In the genomic region with DNA sequence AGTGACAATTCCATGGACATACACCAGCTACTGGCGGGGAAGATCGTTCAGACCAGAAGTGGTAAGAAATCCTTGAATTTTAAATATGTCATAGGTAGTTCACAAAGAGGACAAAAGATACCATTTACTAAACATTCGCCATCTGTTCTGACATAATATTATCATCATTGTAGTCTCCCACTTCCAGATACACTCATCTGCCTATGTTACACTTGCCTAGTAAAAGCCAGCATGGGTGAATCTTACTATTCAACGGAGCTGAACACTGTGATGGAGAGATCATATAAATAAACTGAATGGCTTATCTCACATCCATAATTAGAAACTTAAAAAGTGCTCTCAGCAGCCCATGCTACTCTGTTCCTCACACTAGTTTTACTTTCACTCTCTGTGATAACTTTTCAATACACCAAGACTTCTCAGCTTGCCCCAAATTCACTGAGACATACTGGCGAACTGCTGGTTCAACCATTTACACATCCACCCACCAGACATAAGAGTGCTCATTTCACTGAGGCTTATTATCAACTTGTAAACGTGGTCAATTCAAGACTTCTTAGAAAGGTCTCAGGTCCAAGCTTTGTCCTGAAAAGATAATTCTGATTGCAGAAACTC, we compare ENCODE assay signal across 8 cellular contexts. TPM values are rescaled to one million over a fixed set of nuclear protein-coding genes. Genes with fewer than 3 reads are reported as not detected.
DNase-seq lines count a peak whose midpoint lies in the region; ATAC-seq and TF ChIP-seq lines count a peak whose summit lies in the region.

No MANE protein-coding gene starts in this region.

- H3K4me3 ChIP-seq in CD8-positive, alpha-beta T cell (ENCODE audit: low read depth, low read length): peak overlapping the region; percentile 97
- H3K4me3 ChIP-seq in skin epidermis: peak overlapping the region; percentile 67 to 98 (median 88)

- H3K4me1 Mint-ChIP-seq in CD8-positive, alpha-beta T cell (ENCODE audit: low read depth): peaks cover 42% of the 10 kb centered on the region
- peaks cover 51% of the 10 kb centered on the region for H3K4me1 Mint-ChIP-seq in activated B cell treated with CpG ODN at 0.5 μM for 24 hours

- peaks cover 38% of the 10 kb centered on the region for H3K4me1 ChIP-seq in CD8-positive, alpha-beta T cell (ENCODE audit: insufficient read depth, low read length)

- peaks cover 28% of the 10 kb centered on the region for H3K36me3 Mint-ChIP-seq in CD8-positive, alpha-beta T cell
- H3K36me3 Mint-ChIP-seq in activated B cell treated with CpG ODN at 0.5 μM for 24 hours (ENCODE audit: low read depth): peaks cover 26% of the 10 kb centered on the region

- POLR2A ChIA-PET in CD8-positive, alpha-beta T cell (lab: Charles Lee): interaction anchor here (0.7 to 2.2 kb wide), 9 partner anchors 9 to 297 kb away, joined by 3 to 12 read pairs (median 7); a partner anchor contains a TSS
- POLR2A ChIA-PET in activated B cell treated with CpG ODN at 0.5 μM for 24 hours (lab: Charles Lee): interaction anchor here (0.6 to 2.3 kb wide), 18 partner anchors 9 to 1986 kb away, joined by 3 to 14 read pairs (median 5); a partner anchor contains a TSS

- intact Hi-C loops in CD8-positive, alpha-beta T cell (cut with DNase I, micrococcal nuclease): loop anchor here (1.0 to 10.0 kb wide), 14 partner anchors 32 to 1591 kb away; a partner anchor contains a TSS
- intact Hi-C loops in activated B cell treated with CpG ODN at 0.5 μM for 24 hours (cut with micrococcal nuclease): loop anchor here (1.0 to 10.0 kb wide), 13 partner anchors 50 to 2000 kb away; a partner anchor contains a TSS
- intact Hi-C loops in left cardiac atrium (cut with DNase I): no loop called here

- H3K27ac ChIP-seq in CD8-positive, alpha-beta T cell (ENCODE audit: low read depth, low read length): peak overlapping the region; percentile 100
- H3K27ac ChIP-seq in skin epidermis: peak overlapping the region in 20 of 21 experiments; percentile 64 to 100 (median 98)

- CTCF ChIA-PET in CD8-positive, alpha-beta T cell (lab: Charles Lee): interaction anchor here (0.7 to 3.1 kb wide), 19 partner anchors 8 to 257 kb away, joined by 3 to 24 read pairs (median 6); a partner anchor contains a TSS
- CTCF ChIA-PET in activated B cell treated with CpG ODN at 0.5 μM for 24 hours (lab: Charles Lee): interaction anchor here (0.6 to 2.4 kb wide), 16 partner anchors 11 to 316 kb away, joined by 3 to 14 read pairs (median 4); a partner anchor contains a TSS

- ATAC-seq in CD8-positive, alpha-beta T cell: peak; percentile 48
- ATAC-seq in GM19452 (IDR thresholded peaks at IDR 0.05; ENCODE audit: unreplicated experiment): peak; percentile 64
- peak; percentile 64 for ATAC-seq in HG03432 (IDR thresholded peaks at IDR 0.05; ENCODE audit: unreplicated experiment)
- ATAC-seq in activated B cell treated with CpG ODN at 0.5 μM for 24 hours (ENCODE audit: low read depth): peak; percentile 51
- peak; percentile 48 to 50 for ATAC-seq in left cardiac atrium

- DNase-seq in CD8-positive, alpha-beta T cell: no peak
- DNase-seq in activated B cell treated with CpG ODN at 0.5 μM for 24 hours (no peak), left cardiac atrium (no peak), NCI-H2196 (lab: John Stamatoyannopoulos, UW; ENCODE audit: unreplicated experiment) (no peak)
- DNase-seq in activated effector memory CD4-positive, alpha-beta T cell treated with Interleukin-2 at 50 U/mL for 16 hours: no peak

- no peaks in the 10 kb centered on the region for H3K27me3 Mint-ChIP-seq in CD8-positive, alpha-beta T cell (ENCODE audit: low read depth)
- no peaks in the 10 kb centered on the region for H3K27me3 Mint-ChIP-seq in activated B cell treated with CpG ODN at 0.5 μM for 24 hours

- peak overlapping the region; percentile 95 for H3K27ac Mint-ChIP-seq in CD8-positive, alpha-beta T cell
- peak overlapping the region; percentile 94 for H3K27ac Mint-ChIP-seq in activated B cell treated with CpG ODN at 0.5 μM for 24 hours

- no peak for TF ChIP-seq CTCF in CD8-positive, alpha-beta T cell (IDR thresholded peaks at IDR 0.05)
- no peak for TF ChIP-seq CTCF in activated B cell treated with CpG ODN at 0.5 μM for 24 hours (IDR thresholded peaks at IDR 0.05)

- no peaks in the 10 kb centered on the region for H3K36me3 ChIP-seq in CD8-positive, alpha-beta T cell (ENCODE audit: insufficient read depth, low read length)

- H3K9me3 Mint-ChIP-seq in CD8-positive, alpha-beta T cell: no peaks in the 10 kb centered on the region
- H3K9me3 Mint-ChIP-seq in activated B cell treated with CpG ODN at 0.5 μM for 24 hours: no peaks in the 10 kb centered on the region

- H3K27me3 ChIP-seq in CD8-positive, alpha-beta T cell (ENCODE audit: insufficient read depth, low read length): no peaks in the 10 kb centered on the region

- H3K4me3 Mint-ChIP-seq in CD8-positive, alpha-beta T cell: peak overlapping the region; percentile 90
- peak overlapping the region; percentile 94 for H3K4me3 Mint-ChIP-seq in activated B cell treated with CpG ODN at 0.5 μM for 24 hours

- H3K9me3 ChIP-seq in CD8-positive, alpha-beta T cell (ENCODE audit: low read length): no peaks in the 10 kb centered on the region

RNA-seq across cellular contexts. Expression of a gene that starts 0.5 kb away (rescaled TPM):
- 100 to 1,000 TPM; 416 to 423 TPM for total RNA-seq in CD8-positive, alpha-beta T cell
- total RNA-seq in activated B cell treated with CpG ODN at 0.5 μM for 24 hours (262 and 272 TPM in 2 replicates), left cardiac atrium (10 to 100 TPM; 53.0 to 70.9 TPM)

Comparison
In these comparisons a context has a peak if more than half of its experiments do, and no peak if none do; other contexts are left out.
1. intact Hi-C loops: an anchor here in CD8-positive, alpha-beta T cell (1.0 to 10.0 kb wide) and activated B cell treated with CpG ODN at 0.5 μM for 24 hours (1.0 to 10.0 kb wide); none called in left cardiac atrium.